9 cellular contexts compared by ENCODE assay signal in the genomic region with DNA sequence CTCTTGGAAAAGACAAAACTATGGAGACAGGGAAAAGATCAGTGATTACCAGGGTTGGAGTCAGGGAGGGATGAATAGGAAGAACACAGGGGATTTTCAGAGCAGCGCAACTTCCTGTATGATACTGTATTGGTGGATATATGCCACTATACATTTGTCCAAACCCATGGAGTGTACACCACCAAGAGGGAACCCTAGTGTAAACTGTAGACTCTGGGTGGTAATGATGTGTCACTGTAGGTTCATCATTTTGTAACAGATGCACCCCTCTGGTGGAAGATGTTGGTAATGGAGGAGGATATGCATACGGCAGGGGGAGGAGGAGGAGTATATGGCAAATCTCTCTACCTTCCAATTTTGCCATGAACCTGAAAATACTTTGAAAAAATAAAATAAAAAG.
DNase-seq lines count a peak whose midpoint lies in the region; ATAC-seq and TF ChIP-seq lines count a peak whose summit lies in the region.
"Had no signal": no experiment of that assay in that cellular context is flagged by ENCODE, and none has a peak within 500 bp of the region (broad histone marks: within the 10 kb centered on the region; RNA-seq: fewer than 3 reads in every experiment).

No MANE protein-coding gene starts in this region.

- H3K36me3 ChIP-seq in A673 (ENCODE audit: insufficient read depth, low read length, poor library complexity, severe bottlenecking) (no peaks in the 10 kb centered on the region), WERI-Rb-1 (no peaks in the 10 kb centered on the region)

- no peak for TF ChIP-seq POLR2A in GM18505 (IDR thresholded peaks at IDR 0.05; ENCODE audit: borderline replicate concordance, extremely low read depth, insufficient read depth, insufficient read length)

- no peaks in the 10 kb centered on the region for H3K27me3 Mint-ChIP-seq in neural crest cell (ENCODE audit: low read depth)
- no peaks in the 10 kb centered on the region for H3K27me3 Mint-ChIP-seq in immature natural killer cell (ENCODE audit: low read depth in 3 of 3)

- no peak overlapping the region for H3K27ac ChIP-seq in A673 (ENCODE audit: low read depth, low read length, poor library complexity, severe bottlenecking)
- H3K27ac ChIP-seq in WERI-Rb-1, result no peak overlapping the region

- TF ChIP-seq CTCF in A673 (conservative IDR thresholded peaks at IDR 0.05; ENCODE audit: low read depth, low read length) (peak; percentile 72), WERI-Rb-1 (IDR thresholded peaks at IDR 0.05; ENCODE audit: low read depth, low read length) (0 out of 2 replicates have a peak, but pooled peaks have one; percentile 19), neural crest cell (conservative IDR thresholded peaks at IDR 0.05) (peak; percentile 49)

- H3K4me3 Mint-ChIP-seq in neural crest cell (no peak overlapping the region), immature natural killer cell (no peak overlapping the region)
- H3K4me3 Mint-ChIP-seq: brain had no signal

- peak; percentile 83 for DNase-seq in A673 (ENCODE audit: low spot score)
- DNase-seq in WERI-Rb-1, result peak; percentile 18
- no peak for DNase-seq in neural crest cell (ENCODE audit: low read depth, low spot score)
- no peak for DNase-seq in NOMO-1 (lab: John Stamatoyannopoulos, UW; ENCODE audit: unreplicated experiment in 2 of 2)
- DNase-seq in putamen (ENCODE audit: low spot score), result no peak
- no peak for DNase-seq in immature natural killer cell

- H3K4me1 ChIP-seq in A673 (ENCODE audit: insufficient read depth, low read length, poor library complexity, severe bottlenecking), result peaks cover 2% of the 10 kb centered on the region

- H3K27me3 ChIP-seq in A673 (replicated peaks; ENCODE audit: insufficient read depth, low read depth, low read length, poor library complexity) (no peaks in the 10 kb centered on the region), WERI-Rb-1 (ENCODE audit: insufficient read depth, low read depth, severe bottlenecking) (no peaks in the 10 kb centered on the region)

- BruUV-seq in A673 (replicated peaks; lab: Mats Ljungman, UMichigan), result no TSS peak

- H3K36me3 Mint-ChIP-seq in neural crest cell (ENCODE audit: low read depth) (no peaks in the 10 kb centered on the region), immature natural killer cell (no peaks in the 10 kb centered on the region)
- H3K36me3 Mint-ChIP-seq: brain had no signal

- ATAC-seq in GM18505 (IDR thresholded peaks at IDR 0.05; ENCODE audit: unreplicated experiment), result peak; percentile 30
- ATAC-seq in HG03432 (IDR thresholded peaks at IDR 0.05; ENCODE audit: unreplicated experiment), result peak; percentile 39

- no peak overlapping the region for H3K27ac Mint-ChIP-seq in neural crest cell (ENCODE audit: unreplicated experiment)
- H3K27ac Mint-ChIP-seq in immature natural killer cell, result no peak overlapping the region
- H3K27ac Mint-ChIP-seq: brain had no signal

- intact Hi-C loops in A673 (cut with micrococcal nuclease; ENCODE audit: unreplicated experiment), result no loop called here

- no peaks in the 10 kb centered on the region for H3K4me1 Mint-ChIP-seq in neural crest cell
- H3K4me1 Mint-ChIP-seq in immature natural killer cell, result peaks cover 0 to 2% of the 10 kb centered on the region in 2 donors

- H3K4me3 ChIP-seq in A673 (ENCODE audit: low read depth, low read length, poor library complexity, severe bottlenecking) (no peak overlapping the region), WERI-Rb-1 (ENCODE audit: low read depth, low read length) (no peak overlapping the region)

- CTCF ChIA-PET in A673 (lab: Charles Lee), result no interaction called here

- POLR2A ChIA-PET in A673 (lab: Charles Lee; ENCODE audit: low non-redundant PET), result no interaction called here

- H3K9me3 ChIP-seq in A673 (ENCODE audit: low read depth, low read length, poor library complexity, severe bottlenecking), result no peaks in the 10 kb centered on the region
- H3K9me3 ChIP-seq in WERI-Rb-1 (ENCODE audit: severe bottlenecking), result no peaks in the 10 kb centered on the region

- H3K9me3 Mint-ChIP-seq in neural crest cell (peaks cover 4% of the 10 kb centered on the region), immature natural killer cell (peaks cover 0 to 2% (median 0%) of the 10 kb centered on the region in 6 donors)
- H3K9me3 Mint-ChIP-seq: brain had no signal

Comparison
In these comparisons a context has a peak if more than half of its experiments do, and no peak if none do; other contexts are left out.
1. DNase-seq: peak in A673 (single experiment) and WERI-Rb-1 (single experiment); none in neural crest cell (single experiment), NOMO-1 (0 of 2), putamen (single experiment) and immature natural killer cell (0 of 3).
2. CTCF ChIP-seq: peak in every context shown above with its lines; median percentile 72 in A673; 49 in neural crest cell; 19 in WERI-Rb-1.